8 cellular contexts compared by ENCODE assay signal in genomic region chr17:2024572-2025219, GRCh38. TPM values are rescaled to one million over a fixed set of nuclear protein-coding genes. Genes with fewer than 3 reads are reported as not detected.
A peak's percentile ranks its signal among the peaks of the same experiment; 100 is the strongest.
DNase-seq lines count a peak whose midpoint lies in the region; ATAC-seq and TF ChIP-seq lines count a peak whose summit lies in the region.

No MANE protein-coding gene starts in this region.

- H3K9me3 ChIP-seq in right cardiac atrium (ENCODE audit: control insufficient read depth, low read length) (no peaks in the 10 kb centered on the region), spleen (no peaks in the 10 kb centered on the region)

- TF ChIP-seq POLR2A in spleen (IDR thresholded peaks at IDR 0.05) = no peak
- TF ChIP-seq POLR2A in GM18505 (IDR thresholded peaks at IDR 0.05; ENCODE audit: borderline replicate concordance, extremely low read depth, insufficient read depth, insufficient read length) = no peak

- H3K27me3 ChIP-seq in right cardiac atrium (ENCODE audit: control insufficient read depth, insufficient read depth) (no peaks in the 10 kb centered on the region), spleen (replicated peaks in 1 of 7) (peaks cover 2 to 77% (median 33%) of the 10 kb centered on the region in 7 donors)

- under 1% methylated on average over 73 of the region's 73 CpGs for WGBS in right cardiac atrium
- WGBS in spleen, 5 donors = 1 to 2% (median 1%) methylated on average over 29 to 73 of the region's 73 CpGs

- no peak for ATAC-seq in right cardiac atrium
- no peak for ATAC-seq in GM18505 (IDR thresholded peaks at IDR 0.05; ENCODE audit: unreplicated experiment)

- H3K36me3 ChIP-seq in spleen = no peaks in the 10 kb centered on the region

- no peak overlapping the region for H3K27ac ChIP-seq in right cardiac atrium (ENCODE audit: low read length)
- peak overlapping the region in 1 of 8 donors; percentile 28 for H3K27ac ChIP-seq in spleen

- intact Hi-C loops in right cardiac atrium (cut with DNase I) (loop anchor here in 2 of 4 donors (5.0 to 10.0 kb wide), 2 partner anchors 50 to 452 kb away; no protein-coding TSS in a partner anchor), spleen (cut with DNase I; ENCODE audit: low total_unique reads) (loop anchor here (5.0 kb wide), 1 partner anchor 117 kb away; no protein-coding TSS in a partner anchor)

- TF ChIP-seq CTCF in WI38 (IDR thresholded peaks at IDR 0.05; ENCODE audit: low read depth, low read length) (no peak), spleen (IDR thresholded peaks at IDR 0.05 in 8 of 11, conservative IDR thresholded peaks at IDR 0.05 in 3 of 11) (no peak)

- H3K4me1 ChIP-seq in right cardiac atrium (ENCODE audit: control insufficient read depth, insufficient read depth, low read length) (no peaks in the 10 kb centered on the region), spleen (peaks cover 25 to 68% (median 57%) of the 10 kb centered on the region in 6 donors)

- DNase-seq in NCI-H1417 (lab: John Stamatoyannopoulos, UW) = peak in 2 of 3 experiments; percentile 19 to 58
- DNase-seq in NCI-H1417 treated with DMSO at 0.1 percent for 48 hours (lab: John Stamatoyannopoulos, UW) = no peak
- DNase-seq in right cardiac atrium = peak in 1 of 3 donors; percentile 47
- DNase-seq in spleen = no peak
- DNase-seq in NCI-H524 treated with DMSO at 0.1 percent for 48 hours (lab: John Stamatoyannopoulos, UW) = no peak
- DNase-seq in NCI-H146 (lab: John Stamatoyannopoulos, UW) = no peak

- H3K4me3 ChIP-seq in WI38 (ENCODE audit: low read depth, low read length) (peak overlapping the region; percentile 42), right cardiac atrium (ENCODE audit: low read length) (peak overlapping the region; percentile 62), spleen (peak overlapping the region; percentile 33 to 84 (median 65))

RNA-seq across cellular contexts. Expression of gene RTN4RL1, which starts 0.4 kb away (rescaled TPM):
- total RNA-seq in right cardiac atrium = 1 to 10 TPM; 3.9 to 5.7 (median 4.2) TPM
- polyA plus RNA-seq in right cardiac atrium = 5.4 TPM
- 1 to 10 TPM in 5 of 7 donors, under 1 TPM in 2; 0.67 to 4.5 (median 2.1) TPM for total RNA-seq in spleen
- under 1 TPM; 0.09 to 0.67 (median 0.26) TPM for polyA plus RNA-seq in spleen

RNA-seq across cellular contexts. Expression of gene DPH1, which starts 5.3 kb away (rescaled TPM):
- 10 to 100 TPM; 24.7 to 30.7 (median 27.5) TPM for total RNA-seq in right cardiac atrium
- 20.5 TPM for polyA plus RNA-seq in right cardiac atrium
- 10 to 100 TPM; 38.3 to 58.5 (median 43.5) TPM for total RNA-seq in spleen
- 10 to 100 TPM; 20.6 to 37.9 (median 20.9) TPM for polyA plus RNA-seq in spleen

RNA-seq across cellular contexts. Expression of gene OVCA2, which starts 17.1 kb away (rescaled TPM):
- total RNA-seq in right cardiac atrium (10 to 100 TPM; 15.3 to 29.4 (median 20.5) TPM), spleen (10 to 100 TPM; 20.9 to 51.3 (median 28.9) TPM)
- polyA plus RNA-seq in right cardiac atrium (35.6 TPM), spleen (10 to 100 TPM; 52.9 to 68.8 (median 66.4) TPM)

RNA-seq across cellular contexts. Expression of gene HIC1, which starts 30.2 kb away (rescaled TPM):
- 10 to 100 TPM; 16.9 to 33.0 (median 24.7) TPM for total RNA-seq in right cardiac atrium
- polyA plus RNA-seq in right cardiac atrium = 10.3 TPM
- total RNA-seq in spleen = 10 to 100 TPM in 6 of 7 donors, 1 to 10 TPM in 1; 7.0 to 59.6 (median 23.3) TPM
- polyA plus RNA-seq in spleen = 1 to 10 TPM; 1.3 to 4.7 (median 2.6) TPM

Comparison
In these comparisons a context has a peak if more than half of its experiments do, and no peak if none do; other contexts are left out.
1. DNase-seq: peak in NCI-H1417 (2 of 3); none in NCI-H1417 treated with DMSO at 0.1 percent for 48 hours (single experiment), spleen (single experiment), NCI-H524 treated with DMSO at 0.1 percent for 48 hours (single experiment) and NCI-H146 (single experiment).
2. Peak in every context shown above with its lines, with median percentiles within 50 percentile points of each other: H3K4me3 ChIP-seq.